Comparison of ENCODE assay signal across 8 cellular contexts in genomic region chr19:10332965-10333757, GRCh38. TPM values are rescaled to one million over a fixed set of nuclear protein-coding genes. Genes with fewer than 3 reads are reported as not detected.
DNase-seq lines count a peak whose midpoint lies in the region; ATAC-seq and TF ChIP-seq lines count a peak whose summit lies in the region.

Gene RAVER1, minus strand, starts transcription at chr19:10333529. Its CDS starts 22 bp downstream, at chr19:10333507.

- peak within 1 kb of the TSS; percentile 95 for H3K4me3 Mint-ChIP-seq in activated CD8-positive, alpha-beta T cell treated with anti-CD3 and anti-CD28 coated beads, Interleukin-2, amount 10 ng/mL, durations not matched to agents 7 days and 5 days

- H3K27me3 ChIP-seq in lower lobe of right lung (ENCODE audit: low read depth) = no peaks in the 10 kb centered on the region

- H3K27me3 Mint-ChIP-seq in activated CD8-positive, alpha-beta T cell treated with anti-CD3 and anti-CD28 coated beads, Interleukin-2, amount 10 ng/mL, durations not matched to agents 7 days and 5 days (ENCODE audit: low read depth) = no peaks in the 10 kb centered on the region

- H3K36me3 ChIP-seq in lower lobe of right lung = peaks cover 27% of the 10 kb centered on the region

- intact Hi-C loops in lower lobe of right lung (cut with DNase I) = no loop called here

- TF ChIP-seq CTCF in GM20000 (IDR thresholded peaks at IDR 0.05; ENCODE audit: extremely low read depth, missing control alignments) (no peak), lower lobe of right lung (IDR thresholded peaks at IDR 0.05) (no peak)

- H3K27ac ChIP-seq in lower lobe of right lung = peak within 1 kb of the TSS; percentile 88

- ATAC-seq in activated CD8-positive, alpha-beta T cell treated with anti-CD3 and anti-CD28 coated beads, Interleukin-2, amount 10 ng/mL, durations not matched to agents 7 days and 5 days = peak; percentile 97
- peak; percentile 95 to 96 for ATAC-seq in lower lobe of right lung

- CTCF ChIA-PET in activated CD8-positive, alpha-beta T cell treated with anti-CD3 and anti-CD28 coated beads, Interleukin-2, amount 10 ng/mL, durations not matched to agents 7 days and 5 days (lab: Charles Lee) = interaction anchor here (1.5 to 4.2 kb wide), 5 partner anchors 44 to 175 kb away, joined by 3 to 15 read pairs (median 9); partner anchors contain the start of genes ICAM1 and ICAM5

- POLR2A ChIA-PET in activated CD8-positive, alpha-beta T cell treated with anti-CD3 and anti-CD28 coated beads, Interleukin-2, amount 10 ng/mL, durations not matched to agents 7 days and 5 days (lab: Charles Lee) = interaction anchor here (0.6 to 3.3 kb wide), 11 partner anchors 8 to 247 kb away, joined by 3 to 9 read pairs (median 3); partner anchors contain the start of genes ICAM1 and TYK2

- DNase-seq in COLO668 (lab: John Stamatoyannopoulos, UW; ENCODE audit: unreplicated experiment) (peak; percentile 98), GM20000 (ENCODE audit: low spot score) (peak; percentile 99), HS-5 (ENCODE audit: low read depth) (peak; percentile 86), NK-92 (lab: John Stamatoyannopoulos, UW; ENCODE audit: unreplicated experiment) (peak; percentile 91), ecto neural progenitor cell (ENCODE audit: low spot score) (peak; percentile 98), lower lobe of right lung (peak; percentile 98)
- peak; percentile 99 for DNase-seq in activated CD8-positive, alpha-beta T cell treated with anti-CD3 and anti-CD28 coated beads, Interleukin-2, amount 10 ng/mL, durations not matched to agents 7 days and 5 days
- peak; percentile 94 to 96 (median 95) for DNase-seq in stimulated activated CD4-positive, alpha-beta T cell treated with anti-CD3 and anti-CD28 coated beads, TNF-alpha, amount 100 ng/mL, for 1 hour (ENCODE audit: low read depth in 3 of 3, low spot score in 1 of 3)

- H3K4me1 ChIP-seq in lower lobe of right lung = peaks cover 29% of the 10 kb centered on the region

- peaks cover 56% of the 10 kb centered on the region for H3K36me3 Mint-ChIP-seq in activated CD8-positive, alpha-beta T cell treated with anti-CD3 and anti-CD28 coated beads, Interleukin-2, amount 10 ng/mL, durations not matched to agents 7 days and 5 days (ENCODE audit: low read depth)

- H3K9me3 Mint-ChIP-seq in activated CD8-positive, alpha-beta T cell treated with anti-CD3 and anti-CD28 coated beads, Interleukin-2, amount 10 ng/mL, durations not matched to agents 7 days and 5 days (ENCODE audit: insufficient read depth) = no peaks in the 10 kb centered on the region

- H3K4me1 Mint-ChIP-seq in activated CD8-positive, alpha-beta T cell treated with anti-CD3 and anti-CD28 coated beads, Interleukin-2, amount 10 ng/mL, durations not matched to agents 7 days and 5 days (ENCODE audit: low read depth) = peaks cover 37% of the 10 kb centered on the region

- H3K9me3 ChIP-seq in lower lobe of right lung = no peaks in the 10 kb centered on the region

- H3K4me3 ChIP-seq in lower lobe of right lung = peak within 1 kb of the TSS; percentile 80

- H3K27ac Mint-ChIP-seq in activated CD8-positive, alpha-beta T cell treated with anti-CD3 and anti-CD28 coated beads, Interleukin-2, amount 10 ng/mL, durations not matched to agents 7 days and 5 days = peak within 1 kb of the TSS; percentile 96

RNA-seq across cellular contexts. Expression of gene RAVER1, which starts in this region (rescaled TPM):
- 10 to 100 TPM; 79.8 to 91.7 TPM for total RNA-seq in activated CD8-positive, alpha-beta T cell treated with anti-CD3 and anti-CD28 coated beads, Interleukin-2, amount 10 ng/mL, durations not matched to agents 7 days and 5 days
- total RNA-seq in lower lobe of right lung = 29.6 TPM

Comparison
In these comparisons a context has a peak if more than half of its experiments do, and no peak if none do; other contexts are left out.
1. Peak in every context shown above with its lines: DNase-seq, ATAC-seq, H3K4me3 ChIP-seq and H3K27ac ChIP-seq.